Comparison of ENCODE assay signal across 9 cellular contexts in the genomic region with DNA sequence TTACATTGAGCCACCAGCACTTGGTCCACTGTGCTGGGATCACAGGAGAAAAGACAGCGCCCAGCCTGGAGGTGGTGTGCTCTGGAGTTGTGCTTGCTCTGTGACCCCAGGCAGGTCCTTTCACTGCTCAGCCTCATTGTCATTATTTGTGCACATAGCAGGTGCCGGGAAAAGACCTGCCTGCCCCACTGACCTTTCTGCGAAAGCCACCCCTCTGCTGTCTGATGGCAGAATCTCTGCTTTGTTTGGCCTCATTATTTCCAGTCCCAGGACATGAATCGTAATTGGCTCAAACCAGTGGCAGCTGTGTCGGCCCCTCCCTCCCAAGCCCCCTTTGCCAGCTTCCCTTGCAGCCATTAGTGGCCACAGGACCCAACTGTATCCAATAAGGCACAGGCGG.
"Had no signal": no experiment of that assay in that cellular context is flagged by ENCODE, and none has a peak within 500 bp of the region (broad histone marks: within the 10 kb centered on the region; RNA-seq: fewer than 3 reads in every experiment).

No MANE protein-coding gene starts in this region.

- H3K27ac ChIP-seq: GM23248, HL-60 had no signal

- ATAC-seq: HCT116, HepG2 had no signal

- H3K27ac Mint-ChIP-seq: HFFc6, IgD-negative memory B cell had no signal

- DNase-seq: GM23248, GOT3, H7, HFFc6 had no signal

- H3K9ac ChIP-seq: GM23248 had no signal

- H3K36me3 ChIP-seq: HAP-1 had no signal

- H3K9me3 ChIP-seq: HAP-1 had no signal

- H3K9me3 Mint-ChIP-seq: HFFc6, IgD-negative memory B cell had no signal

- H3K4me3 Mint-ChIP-seq: HFFc6 had no signal

- H3K4me3 ChIP-seq: GM23248, HAP-1 had no signal

- H2AFZ ChIP-seq: GM23248 had no signal
